Comparison of ENCODE assay signal across 19 cellular contexts in the genomic region with DNA sequence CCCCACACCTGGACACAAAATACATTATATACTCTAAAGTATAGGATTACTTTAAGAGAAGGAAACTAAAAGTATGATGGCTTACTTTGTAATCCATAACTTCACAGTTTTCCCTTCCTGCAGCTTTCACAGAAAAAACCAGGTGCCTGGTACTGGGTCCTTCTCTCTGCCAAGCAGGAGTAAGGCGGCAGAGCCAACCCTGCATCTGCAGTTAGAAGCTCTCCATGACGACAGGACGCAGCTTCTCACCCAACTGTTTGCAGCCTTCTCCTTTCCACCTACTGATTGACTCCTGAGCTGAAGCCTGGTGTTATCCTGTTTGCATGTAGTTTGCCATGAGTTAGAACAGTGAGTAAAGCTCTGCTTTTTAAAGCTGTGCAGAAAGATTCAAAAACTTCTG. TPM values are rescaled to one million over a fixed set of nuclear protein-coding genes. Genes with fewer than 3 reads are reported as not detected.
DNase-seq lines count a peak whose midpoint lies in the region; ATAC-seq and TF ChIP-seq lines count a peak whose summit lies in the region.
"Had no signal": no experiment of that assay in that cellular context is flagged by ENCODE, and none has a peak within 500 bp of the region (broad histone marks: within the 10 kb centered on the region; RNA-seq: fewer than 3 reads in every experiment).

No MANE protein-coding gene starts in this region.

- no peaks in the 10 kb centered on the region for H3K4me1 Mint-ChIP-seq in stimulated activated naive B cell treated with anti-CD40 and anti-IgM and Interleukin-4, amounts not matched to agents 10 μg/mL and 1 μg/mL and 100 μg/mL, for 72 hours
- H3K4me1 Mint-ChIP-seq: B cell had no signal

- intact Hi-C loops in Right ventricle myocardium superior (cut with DNase I), result no loop called here

- no peak for DNase-seq in right atrium auricular region (ENCODE audit: low spot score)
- DNase-seq in Right ventricle myocardium superior, result no peak
- DNase-seq in islet precursor cell, result peak; percentile 12
- no peak for DNase-seq in stimulated activated naive B cell treated with anti-CD40 and anti-IgM and Interleukin-4, amounts not matched to agents 10 μg/mL and 1 μg/mL and 100 μg/mL, for 72 hours
- no peak for DNase-seq in activated gamma-delta T cell (lab: John Stamatoyannopoulos, UW)
- DNase-seq: ACHN; Calu3; CD8-positive, alpha-beta T cell; DMS79 treated with DMSO at 0.1 percent for 48 hours; GF-D8; GOT3; H7; HFFc6 had no signal

- H3K27me3 ChIP-seq in right atrium auricular region, result no peaks in the 10 kb centered on the region

- peaks cover 45 to 72% of the 10 kb centered on the region in 2 donors for H3K27me3 Mint-ChIP-seq in stimulated activated naive B cell treated with anti-CD40 and anti-IgM and Interleukin-4, amounts not matched to agents 10 μg/mL and 1 μg/mL and 100 μg/mL, for 72 hours

- H3K36me3 ChIP-seq in right atrium auricular region, result peaks cover 14% of the 10 kb centered on the region

- peaks cover 0 to 89% of the 10 kb centered on the region in 2 donors for H3K4me1 ChIP-seq in right atrium auricular region

- no peak overlapping the region for H3K4me3 ChIP-seq in right atrium auricular region
- H3K4me3 ChIP-seq: BLaER1 treated with 17β-estradiol and CSF1 and Interleukin-3, amounts not matched to agents 10 nM and 100 nM had no signal

- H3K9me3 Mint-ChIP-seq in stimulated activated naive B cell treated with anti-CD40 and anti-IgM and Interleukin-4, amounts not matched to agents 10 μg/mL and 1 μg/mL and 100 μg/mL, for 72 hours, result no peaks in the 10 kb centered on the region
- H3K9me3 Mint-ChIP-seq: CD8-positive, alpha-beta T cell; HFFc6 had no signal

- peak overlapping the region; percentile 34 for H3K27ac Mint-ChIP-seq in stimulated activated naive B cell treated with anti-CD40 and anti-IgM and Interleukin-4, amounts not matched to agents 10 μg/mL and 1 μg/mL and 100 μg/mL, for 72 hours
- H3K27ac Mint-ChIP-seq: B cell; CD8-positive, alpha-beta T cell; HFFc6 had no signal

- no peaks in the 10 kb centered on the region for H3K9me3 ChIP-seq in right atrium auricular region
- H3K9me3 ChIP-seq: BLaER1 treated with 17β-estradiol and CSF1 and Interleukin-3, amounts not matched to agents 10 nM and 100 nM had no signal

- H3K4me3 Mint-ChIP-seq in stimulated activated naive B cell treated with anti-CD40 and anti-IgM and Interleukin-4, amounts not matched to agents 10 μg/mL and 1 μg/mL and 100 μg/mL, for 72 hours, result no peak overlapping the region
- H3K4me3 Mint-ChIP-seq: B cell; CD8-positive, alpha-beta T cell; HFFc6 had no signal

- TF ChIP-seq CTCF in right atrium auricular region (IDR thresholded peaks at IDR 0.05), result no peak

- H3K36me3 Mint-ChIP-seq in stimulated activated naive B cell treated with anti-CD40 and anti-IgM and Interleukin-4, amounts not matched to agents 10 μg/mL and 1 μg/mL and 100 μg/mL, for 72 hours, result no peaks in the 10 kb centered on the region
- H3K36me3 Mint-ChIP-seq: CD8-positive, alpha-beta T cell had no signal

- no peak for ATAC-seq in Right ventricle myocardium superior (ENCODE audit: poor library complexity)
- ATAC-seq in stimulated activated naive B cell treated with anti-CD40 and anti-IgM and Interleukin-4, amounts not matched to agents 10 μg/mL and 1 μg/mL and 100 μg/mL, for 72 hours (replicated peaks), result no peak
- no peak for ATAC-seq in GM21381 (IDR thresholded peaks at IDR 0.05; ENCODE audit: unreplicated experiment)
- ATAC-seq: CD8-positive, alpha-beta T cell; HCT116 had no signal

- H3K27ac ChIP-seq in right atrium auricular region, result peak overlapping the region; percentile 62 to 97
- H3K27ac ChIP-seq: BLaER1 treated with 17β-estradiol and CSF1 and Interleukin-3, amounts not matched to agents 10 nM and 100 nM; HL-60 had no signal

RNA-seq across cellular contexts. Expression of a gene that starts 6.7 kb away (rescaled TPM):
- total RNA-seq in right atrium auricular region (100 to 1,000 TPM; 174 to 288 TPM), Right ventricle myocardium superior (368 TPM)
- total RNA-seq: CD8-positive, alpha-beta T cell had no signal

RNA-seq across cellular contexts. Expression of a gene that starts 25.4 kb away (rescaled TPM):
- total RNA-seq in right atrium auricular region (not detected), Right ventricle myocardium superior (not detected)
- total RNA-seq: B cell, Calu3, HFFc6, HT1080 had no signal
